Comparison of ENCODE assay signal across 8 cellular contexts in the genomic region with DNA sequence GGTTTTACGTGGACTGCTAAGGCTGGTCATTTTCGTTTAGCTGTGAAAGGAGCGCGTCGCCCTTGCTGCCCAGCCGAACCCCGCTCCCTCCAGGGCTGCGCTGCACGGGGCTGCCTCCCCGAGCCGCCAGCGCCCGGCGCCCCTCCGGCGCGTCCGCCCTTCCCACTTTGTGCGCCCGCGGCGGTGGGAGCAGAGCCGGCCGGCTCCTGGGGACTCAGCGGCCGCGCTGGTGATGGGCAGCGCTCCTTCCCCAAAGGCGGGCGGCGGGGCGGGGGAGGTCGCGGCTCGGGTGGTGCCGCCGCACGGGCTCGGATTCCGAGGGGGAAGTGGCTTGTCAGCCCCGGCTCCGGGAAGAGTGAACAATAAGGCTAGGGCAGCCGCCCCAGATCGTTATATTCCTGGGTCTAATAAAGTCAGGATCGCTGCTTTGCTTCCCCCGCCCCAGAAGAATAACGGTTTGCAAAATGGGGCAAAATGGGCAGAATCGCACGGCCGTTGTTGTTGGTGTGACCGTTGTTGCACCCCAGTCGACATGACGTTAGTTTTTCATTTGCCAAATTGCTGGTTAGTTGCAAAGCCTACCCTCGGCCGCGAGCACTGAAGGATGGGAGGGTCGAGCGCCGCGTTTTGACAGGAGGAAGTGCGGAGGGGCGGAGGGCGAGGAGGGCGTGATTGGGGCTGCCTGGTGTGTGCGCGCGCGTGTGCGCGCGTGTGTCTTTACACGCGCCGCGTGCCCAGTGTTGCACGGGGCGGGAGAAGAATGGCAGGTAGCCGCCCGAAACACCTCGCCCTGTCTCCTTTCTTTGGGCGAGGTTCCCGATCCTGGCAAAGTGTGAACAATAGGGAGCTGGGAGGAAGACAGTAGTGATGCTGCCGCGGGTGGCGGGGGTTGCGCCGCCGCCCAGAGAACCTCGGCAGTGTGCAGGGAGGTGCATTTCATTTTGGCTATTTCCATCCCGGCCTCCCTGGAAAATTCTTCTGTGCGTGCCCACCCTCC. TPM values are rescaled to one million over a fixed set of nuclear protein-coding genes. Genes with fewer than 3 reads are reported as not detected.
DNase-seq lines count a peak whose midpoint lies in the region; ATAC-seq and TF ChIP-seq lines count a peak whose summit lies in the region.

No MANE protein-coding gene starts in this region.

- no peak overlapping the region for H4K8ac ChIP-seq in neuronal stem cell (ENCODE audit: low read depth, low read length)

- H3K36me3 ChIP-seq in MM.1S (replicated peaks; ENCODE audit: insufficient read depth, low read length) (no peaks in the 10 kb centered on the region), gastroesophageal sphincter (no peaks in the 10 kb centered on the region), neuronal stem cell (replicated peaks in 1 of 2; ENCODE audit: control insufficient read depth in 2 of 2, insufficient read depth in 2 of 2, low read length in 2 of 2) (no peaks in the 10 kb centered on the region)

- H3K79me2 ChIP-seq in MM.1S (ENCODE audit: low read length), result no peaks in the 10 kb centered on the region

- H3K23ac ChIP-seq in neuronal stem cell (ENCODE audit: low read depth, low read length, poor library complexity), result peak overlapping the region; percentile 55

- H2BK15ac ChIP-seq in neuronal stem cell (ENCODE audit: low read length), result no peak overlapping the region

- DNase-seq in D341Med (ENCODE audit: low spot score) (peak; percentile 63), MM.1S (no peak), neuronal stem cell (ENCODE audit: low spot score) (peak; percentile 39)
- no peak for DNase-seq in activated CD4-positive, alpha-beta memory T cell treated with anti-CD3 and anti-CD28 coated beads, Interleukin-2, amount 10 ng/mL, durations not matched to agents 7 days and 5 days
- DNase-seq in effector CD4-positive, alpha-beta T cell, result no peak

- H3K18ac ChIP-seq in neuronal stem cell (ENCODE audit: low read length), result peak overlapping the region; percentile 76

- no peak overlapping the region for H2AK5ac ChIP-seq in neuronal stem cell (ENCODE audit: low read depth, low read length)

- H2BK12ac ChIP-seq in neuronal stem cell (ENCODE audit: low read length), result no peak overlapping the region

- peaks cover 6% of the 10 kb centered on the region for H3K36me3 Mint-ChIP-seq in activated CD4-positive, alpha-beta memory T cell treated with anti-CD3 and anti-CD28 coated beads, Interleukin-2, amount 10 ng/mL, durations not matched to agents 7 days and 5 days (ENCODE audit: low read depth)

- H3K27me3 Mint-ChIP-seq in activated CD4-positive, alpha-beta memory T cell treated with anti-CD3 and anti-CD28 coated beads, Interleukin-2, amount 10 ng/mL, durations not matched to agents 7 days and 5 days, result peaks cover 69% of the 10 kb centered on the region

- H3K14ac ChIP-seq in neuronal stem cell (ENCODE audit: low read length), result peak overlapping the region; percentile 97

- peaks cover 13% of the 10 kb centered on the region for H3K4me1 Mint-ChIP-seq in activated CD4-positive, alpha-beta memory T cell treated with anti-CD3 and anti-CD28 coated beads, Interleukin-2, amount 10 ng/mL, durations not matched to agents 7 days and 5 days

- TF ChIP-seq POLR2A in gastroesophageal sphincter (IDR thresholded peaks at IDR 0.05), result no peak

- H4K91ac ChIP-seq in neuronal stem cell (ENCODE audit: low read depth, low read length, poor library complexity), result no peak overlapping the region

- H3K4me3 ChIP-seq in MM.1S (ENCODE audit: low read length) (peak overlapping the region; percentile 76), gastroesophageal sphincter (peak overlapping the region; percentile 66 to 75), neuronal stem cell (ENCODE audit: low read length in 2 of 2) (peak overlapping the region; percentile 53 to 93)

- POLR2A ChIA-PET in activated CD4-positive, alpha-beta memory T cell treated with anti-CD3 and anti-CD28 coated beads, Interleukin-2, amount 10 ng/mL, durations not matched to agents 7 days and 5 days (lab: Charles Lee), result no interaction called here

- no peaks in the 10 kb centered on the region for H3K9me2 ChIP-seq in MM.1S (replicated peaks; ENCODE audit: insufficient read depth, low read length)

- H3K27me3 ChIP-seq in MM.1S (replicated peaks; ENCODE audit: insufficient read depth, low read length) (0 out of 2 replicates have a peak, but pooled peaks cover 5% of the 10 kb centered on the region), gastroesophageal sphincter (peaks cover 10% of the 10 kb centered on the region), neuronal stem cell (ENCODE audit: control insufficient read depth in 3 of 3, insufficient read depth in 3 of 3, low read depth in 1 of 3, low read length in 3 of 3) (peaks cover 0 to 61% (median 0%) of the 10 kb centered on the region in 3 experiments)

- WGBS in gastroesophageal sphincter (ENCODE audit: low coverage in 1 of 2), 2 donors, result 0% methylated on average over 19 of the region's 91 CpGs; no CpG with 5 or more reads in 1 of the 2 donors
- WGBS in neuronal stem cell (ENCODE audit: extremely low coverage in 2 of 2, insufficient read length in 2 of 2, insufficient replicate concordance in 1 of 2), 2 donors, result no CpG with 5 or more reads among the region's 91 CpGs

- peaks cover 7% of the 10 kb centered on the region for H3K79me1 ChIP-seq in neuronal stem cell (ENCODE audit: low read depth, low read length)

- H3K4me3 Mint-ChIP-seq in activated CD4-positive, alpha-beta memory T cell treated with anti-CD3 and anti-CD28 coated beads, Interleukin-2, amount 10 ng/mL, durations not matched to agents 7 days and 5 days, result peak overlapping the region; percentile 63

- no peak overlapping the region for H2BK120ac ChIP-seq in neuronal stem cell (ENCODE audit: low read depth, low read length)

- CTCF ChIA-PET in activated CD4-positive, alpha-beta memory T cell treated with anti-CD3 and anti-CD28 coated beads, Interleukin-2, amount 10 ng/mL, durations not matched to agents 7 days and 5 days (lab: Charles Lee), result no interaction called here

- no peak for TF ChIP-seq EP300 in gastroesophageal sphincter (IDR thresholded peaks at IDR 0.05)

- no peak overlapping the region for H3K4ac ChIP-seq in neuronal stem cell (ENCODE audit: low read length)

- H3K4me2 ChIP-seq in MM.1S (ENCODE audit: low read depth, low read length) (peak overlapping the region; percentile 97), neuronal stem cell (ENCODE audit: insufficient read depth, low read length, poor library complexity, severe bottlenecking) (peak overlapping the region; percentile 93)

- ATAC-seq in gastroesophageal sphincter (peak; percentile 19), GM21447 (IDR thresholded peaks at IDR 0.05; ENCODE audit: unreplicated experiment) (no peak), HG02588 (IDR thresholded peaks at IDR 0.05; ENCODE audit: unreplicated experiment) (no peak)

- H3K27ac Mint-ChIP-seq in activated CD4-positive, alpha-beta memory T cell treated with anti-CD3 and anti-CD28 coated beads, Interleukin-2, amount 10 ng/mL, durations not matched to agents 7 days and 5 days, result no peak overlapping the region

- no peaks in the 10 kb centered on the region for H3K9me3 ChIP-seq in MM.1S (replicated peaks; ENCODE audit: insufficient read depth, low read length)
- H3K9me3 ChIP-seq in gastroesophageal sphincter, result no peaks in the 10 kb centered on the region
- H3K9me3 ChIP-seq in neuronal stem cell (replicated peaks in 1 of 2; ENCODE audit: control insufficient read depth in 2 of 2, insufficient read depth in 1 of 2, low read depth in 1 of 2, low read length in 2 of 2), result no peaks in the 10 kb centered on the region

- H3K4me1 ChIP-seq in MM.1S (ENCODE audit: low read length) (no peaks in the 10 kb centered on the region), gastroesophageal sphincter (peaks cover 0 to 36% (median 5%) of the 10 kb centered on the region in 3 donors), neuronal stem cell (ENCODE audit: control insufficient read depth in 2 of 2, insufficient read depth in 1 of 2, low read depth in 1 of 2, low read length in 2 of 2) (peaks cover 0 to 5% of the 10 kb centered on the region in 2 donors)

- no peaks in the 10 kb centered on the region for H3F3A ChIP-seq in MM.1S (ENCODE audit: insufficient read depth, low read length)

- H4K20me1 ChIP-seq in MM.1S (ENCODE audit: insufficient read depth, low read length), result no peaks in the 10 kb centered on the region

- no peak overlapping the region for H2BK5ac ChIP-seq in neuronal stem cell (ENCODE audit: low read length)

- no peaks in the 10 kb centered on the region for H3K9me3 Mint-ChIP-seq in activated CD4-positive, alpha-beta memory T cell treated with anti-CD3 and anti-CD28 coated beads, Interleukin-2, amount 10 ng/mL, durations not matched to agents 7 days and 5 days

- H3K27ac ChIP-seq in MM.1S (ENCODE audit: low read length) (no peak overlapping the region), gastroesophageal sphincter (peak overlapping the region; percentile 6 to 87 (median 82)), neuronal stem cell (replicated peaks; ENCODE audit: low read length) (no peak overlapping the region)

- TF ChIP-seq CTCF in MM.1S (IDR thresholded peaks at IDR 0.05; ENCODE audit: low read length) (no peak), gastroesophageal sphincter (IDR thresholded peaks at IDR 0.05) (no peak)

- H2AFZ ChIP-seq in MM.1S (ENCODE audit: low read length) (peak overlapping the region; percentile 79), neuronal stem cell (ENCODE audit: low read length) (peak overlapping the region; percentile 98)

- no peak overlapping the region for H3K9ac ChIP-seq in MM.1S (ENCODE audit: low read length)
- H3K9ac ChIP-seq in neuronal stem cell (ENCODE audit: low read depth, low read length, poor library complexity), result peak overlapping the region; percentile 85

RNA-seq across cellular contexts. Expression of a gene that starts 0.8 kb away (rescaled TPM):
- under 1 TPM; 0.48 to 0.78 TPM for total RNA-seq in activated CD4-positive, alpha-beta memory T cell treated with anti-CD3 and anti-CD28 coated beads, Interleukin-2, amount 10 ng/mL, durations not matched to agents 7 days and 5 days
- 100 to 1,000 TPM in 1 of 4 donors, 10 to 100 TPM in 3; 56.3 to 193 (median 70.2) TPM for total RNA-seq in gastroesophageal sphincter
- 24.8 TPM for polyA plus RNA-seq in neuronal stem cell (2013, experiment 1 of 2)
- polyA plus RNA-seq in neuronal stem cell (2013, experiment 2 of 2), result 26.5 TPM

Comparison
In these comparisons a context has a peak if more than half of its experiments do, and no peak if none do; other contexts are left out.
1. DNase-seq: peak in D341Med (single experiment) and neuronal stem cell (single experiment); none in MM.1S (single experiment), activated CD4-positive, alpha-beta memory T cell treated with anti-CD3 and anti-CD28 coated beads, Interleukin-2, amount 10 ng/mL, durations not matched to agents 7 days and 5 days (single experiment) and effector CD4-positive, alpha-beta T cell (single experiment).
2. H3K27ac ChIP-seq: peak in gastroesophageal sphincter (4 of 4); none in MM.1S (single experiment) and neuronal stem cell (single experiment).
3. RNA of a gene that starts 0.8 kb away (total RNA-seq): 56.3 to 193 TPM in gastroesophageal sphincter; 0.48 to 0.78 TPM in activated CD4-positive, alpha-beta memory T cell treated with anti-CD3 and anti-CD28 coated beads, Interleukin-2, amount 10 ng/mL, durations not matched to agents 7 days and 5 days; every median in the first group is over 10 times any median in the second.
4. Peak in every context shown above with its lines, with median percentiles within 50 percentile points of each other: H3K4me3 ChIP-seq.